Comparison of ENCODE assay signal across 16 cellular contexts in the genomic region with DNA sequence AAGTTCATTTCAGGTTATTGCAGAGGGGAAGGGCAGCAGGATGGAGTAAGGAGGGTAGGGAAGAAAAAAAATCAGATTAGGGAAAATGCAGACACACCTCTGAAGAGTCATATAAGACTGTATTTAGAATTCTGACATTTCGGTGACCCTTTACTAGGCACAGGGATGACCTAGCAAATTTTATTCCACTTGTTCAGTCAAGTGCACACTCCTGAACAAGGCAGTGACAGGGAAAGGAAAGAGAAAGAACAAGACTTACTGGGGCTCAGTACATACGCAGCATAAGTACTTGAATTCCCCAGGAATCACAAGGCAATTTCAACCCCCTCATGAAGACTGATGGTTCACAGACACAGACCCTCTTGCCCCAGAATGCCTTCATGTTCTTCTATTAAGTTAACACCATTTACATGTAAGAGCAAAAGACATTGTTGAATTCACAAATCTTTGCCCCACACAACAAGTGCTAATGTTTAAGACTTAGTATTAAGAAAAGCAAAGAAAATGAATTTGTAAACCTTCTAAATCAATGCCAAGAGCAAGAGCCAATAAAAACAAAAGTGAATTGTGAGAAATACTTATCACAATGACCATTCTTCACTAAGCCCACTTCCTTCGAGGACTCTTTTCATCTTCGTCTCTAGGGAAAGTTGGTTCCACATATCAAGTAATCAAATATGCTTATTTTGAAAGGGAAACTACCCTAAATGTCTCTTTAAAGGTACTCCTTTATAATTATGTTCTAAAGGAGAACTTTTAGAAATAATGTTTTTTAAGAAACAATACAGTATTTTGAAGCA. TPM values are rescaled to one million over a fixed set of nuclear protein-coding genes. Genes with fewer than 3 reads are reported as not detected.
DNase-seq lines count a peak whose midpoint lies in the region; TF ChIP-seq lines count a peak whose summit lies in the region.
"Had no signal": no experiment of that assay in that cellular context is flagged by ENCODE, and none has a peak within 500 bp of the region (broad histone marks: within the 10 kb centered on the region; RNA-seq: fewer than 3 reads in every experiment).

No MANE protein-coding gene starts in this region.

- intact Hi-C loops in thyroid gland (cut with DNase I), result no loop called here
- intact Hi-C loops in testis (cut with DNase I; ENCODE audit: low total_unique reads), result no loop called here

- no peak overlapping the region for H2AFZ ChIP-seq in mesenchymal stem cell (ENCODE audit: low read depth, low read length)

- no peak overlapping the region for H2BK12ac ChIP-seq in mesenchymal stem cell (ENCODE audit: low read length in 2 of 2)

- H3K18ac ChIP-seq in mesenchymal stem cell (ENCODE audit: low read depth in 1 of 2, low read length in 2 of 2), result no peak overlapping the region

- H2AK5ac ChIP-seq in mesenchymal stem cell (ENCODE audit: low read length, severe bottlenecking), result no peak overlapping the region

- no peak overlapping the region for H3K14ac ChIP-seq in mesenchymal stem cell (ENCODE audit: low read length in 2 of 2)

- no peak overlapping the region for H3K23ac ChIP-seq in mesenchymal stem cell (ENCODE audit: low read length in 2 of 2)

- H3K4me3 ChIP-seq in esophagus (ENCODE audit: low read depth in 1 of 2, low read length in 2 of 2), result no peak overlapping the region
- no peak overlapping the region for H3K4me3 ChIP-seq in mesenchymal stem cell (ENCODE audit: insufficient read depth in 1 of 2, low read depth in 1 of 2, low read length in 2 of 2)
- H3K4me3 ChIP-seq in thyroid gland (replicated peaks in 1 of 3), result no peak overlapping the region
- H3K4me3 ChIP-seq in testis, result no peak overlapping the region

- H3K79me1 ChIP-seq in mesenchymal stem cell (replicated peaks; ENCODE audit: low read length, poor library complexity, severe bottlenecking), result peaks cover 10% of the 10 kb centered on the region

- no peak overlapping the region for H3K4ac ChIP-seq in mesenchymal stem cell (ENCODE audit: low read depth in 1 of 2, low read length in 2 of 2)

- H2BK5ac ChIP-seq in mesenchymal stem cell (ENCODE audit: low read depth, low read length, poor library complexity, severe bottlenecking), result no peak overlapping the region

- H3K27ac ChIP-seq in esophagus (ENCODE audit: low read depth in 2 of 2, low read length in 1 of 2), result peak overlapping the region; percentile 61 to 71
- no peak overlapping the region for H3K27ac ChIP-seq in mesenchymal stem cell (ENCODE audit: low read length, poor library complexity, severe bottlenecking)
- peak overlapping the region; percentile 18 to 68 (median 64) for H3K27ac ChIP-seq in thyroid gland
- peak overlapping the region in 1 of 2 donors; percentile 36 for H3K27ac ChIP-seq in testis

- no peak overlapping the region for H3K4me2 ChIP-seq in mesenchymal stem cell (ENCODE audit: low read length, poor library complexity, severe bottlenecking)

- no peak overlapping the region for H4K91ac ChIP-seq in mesenchymal stem cell (ENCODE audit: low read length)

- no peak overlapping the region for H2BK120ac ChIP-seq in mesenchymal stem cell (ENCODE audit: low read depth, low read length)

- 47 to 48% methylated on average over 4 of the region's 4 CpGs for WGBS in esophagus, 2 donors
- 83% methylated on average over 2 of the region's 4 CpGs for WGBS in mesenchymal stem cell
- 19 to 25% methylated on average over 4 of the region's 4 CpGs for WGBS in thyroid gland, 2 donors
- 69 to 71% methylated on average over 4 of the region's 4 CpGs for WGBS in testis, 2 donors

- H3K27me3 ChIP-seq in esophagus (ENCODE audit: control insufficient read depth in 1 of 2, insufficient read depth in 2 of 2, low read length in 2 of 2) (no peaks in the 10 kb centered on the region), mesenchymal stem cell (ENCODE audit: control insufficient read depth in 1 of 2, insufficient read depth in 1 of 2, low read length in 2 of 2) (no peaks in the 10 kb centered on the region), thyroid gland (no peaks in the 10 kb centered on the region), testis (no peaks in the 10 kb centered on the region)

- no peak for TF ChIP-seq CTCF in thyroid gland (IDR thresholded peaks at IDR 0.05)
- no peak for TF ChIP-seq CTCF in testis (IDR thresholded peaks at IDR 0.05)

- peak overlapping the region; percentile 10 for H3K9ac ChIP-seq in mesenchymal stem cell (ENCODE audit: low read length)

- H3K36me3 ChIP-seq in esophagus (ENCODE audit: control insufficient read depth in 2 of 2, insufficient read depth in 2 of 2, low read length in 1 of 2), result no peaks in the 10 kb centered on the region
- no peaks in the 10 kb centered on the region for H3K36me3 ChIP-seq in mesenchymal stem cell (ENCODE audit: control insufficient read depth in 1 of 2, insufficient read depth in 2 of 2, low read depth in 1 of 2, low read length in 2 of 2)
- H3K36me3 ChIP-seq in thyroid gland, result no peaks in the 10 kb centered on the region
- no peaks in the 10 kb centered on the region for H3K36me3 ChIP-seq in testis (ENCODE audit: low read depth, missing control alignments)

- peak in 1 of 2 donors; percentile 33 for TF ChIP-seq POLR2A in thyroid gland (IDR thresholded peaks at IDR 0.05)
- TF ChIP-seq POLR2A in testis (IDR thresholded peaks at IDR 0.05), result no peak

- H3K4me1 ChIP-seq in esophagus (ENCODE audit: control insufficient read depth in 2 of 2, insufficient read depth in 2 of 2, low read length in 1 of 2) (peaks cover 0 to 2% of the 10 kb centered on the region in 2 donors), mesenchymal stem cell (ENCODE audit: control insufficient read depth, insufficient read depth, low read depth, low read length) (peaks cover 5% of the 10 kb centered on the region), thyroid gland (peaks cover 33% of the 10 kb centered on the region in 2 donors), testis (peaks cover 6% of the 10 kb centered on the region)

- no peak overlapping the region for H2BK15ac ChIP-seq in mesenchymal stem cell (ENCODE audit: low read depth, poor library complexity, severe bottlenecking)

- DNase-seq in OCI-M1 (lab: John Stamatoyannopoulos, UW), result peak; percentile 76
- no peak for DNase-seq in mesenchymal stem cell
- DNase-seq in thyroid gland, result peak; percentile 6 to 23
- no peak for DNase-seq in testis
- DNase-seq in DMS53 treated with DMSO at 0.1 percent for 48 hours (lab: John Stamatoyannopoulos, UW; ENCODE audit: unreplicated experiment), result no peak
- DNase-seq in SW480 (ENCODE audit: low spot score), result no peak
- no peak for DNase-seq in T-helper 1 cell
- DNase-seq: C1 segment of cervical spinal cord; glutamatergic neuron; H9; NCI-H2081 treated with DMSO at 0.1 percent for 48 hours; NK-92 treated with Interleukin-12 subunit alpha and Interleukin-12 subunit beta, amount 100 ng/mL, for 24 hours; posterior cingulate gyrus; stimulated activated CD4-positive, alpha-beta T cell treated with anti-CD3 and anti-CD28 coated beads, Interleukin-4, amount 100 ng/mL, for 1 hour; stimulated activated naive CD4-positive, alpha-beta T cell treated with Interleukin-2 at 50 U/mL for 16 hours had no signal

- H4K8ac ChIP-seq in mesenchymal stem cell (ENCODE audit: low read length), result no peak overlapping the region

- H3K9me3 ChIP-seq in esophagus (ENCODE audit: control insufficient read depth in 2 of 2, insufficient read depth in 1 of 2, low read depth in 1 of 2, low read length in 1 of 2) (no peaks in the 10 kb centered on the region), mesenchymal stem cell (ENCODE audit: control insufficient read depth, low read length) (no peaks in the 10 kb centered on the region), thyroid gland (no peaks in the 10 kb centered on the region), testis (no peaks in the 10 kb centered on the region)

RNA-seq across cellular contexts. Expression of a gene that starts 47.0 kb away (rescaled TPM):
- polyA plus RNA-seq in esophagus, result 10 to 100 TPM; 18.0 to 27.9 TPM
- 4.2 TPM for polyA plus RNA-seq in mesenchymal stem cell (2013, experiment 1 of 2)
- polyA plus RNA-seq in mesenchymal stem cell (2013, experiment 2 of 2), result 3.8 TPM
- total RNA-seq in thyroid gland, result 10 to 100 TPM; 41.8 to 90.8 (median 76.9) TPM
- 10 to 100 TPM; 14.5 to 17.3 TPM for total RNA-seq in testis
- 5.4 TPM for polyA plus RNA-seq in testis (ENCODE audit: insufficient read depth, low read depth, low replicate concordance)

Comparison
In these comparisons a context has a peak if more than half of its experiments do, and no peak if none do; other contexts are left out.
1. DNase-seq: peak in OCI-M1 (single experiment) and thyroid gland (2 of 2); none in mesenchymal stem cell (single experiment), testis (single experiment), DMS53 treated with DMSO at 0.1 percent for 48 hours (single experiment), SW480 (single experiment) and T-helper 1 cell (0 of 5).